In the genomic region with DNA sequence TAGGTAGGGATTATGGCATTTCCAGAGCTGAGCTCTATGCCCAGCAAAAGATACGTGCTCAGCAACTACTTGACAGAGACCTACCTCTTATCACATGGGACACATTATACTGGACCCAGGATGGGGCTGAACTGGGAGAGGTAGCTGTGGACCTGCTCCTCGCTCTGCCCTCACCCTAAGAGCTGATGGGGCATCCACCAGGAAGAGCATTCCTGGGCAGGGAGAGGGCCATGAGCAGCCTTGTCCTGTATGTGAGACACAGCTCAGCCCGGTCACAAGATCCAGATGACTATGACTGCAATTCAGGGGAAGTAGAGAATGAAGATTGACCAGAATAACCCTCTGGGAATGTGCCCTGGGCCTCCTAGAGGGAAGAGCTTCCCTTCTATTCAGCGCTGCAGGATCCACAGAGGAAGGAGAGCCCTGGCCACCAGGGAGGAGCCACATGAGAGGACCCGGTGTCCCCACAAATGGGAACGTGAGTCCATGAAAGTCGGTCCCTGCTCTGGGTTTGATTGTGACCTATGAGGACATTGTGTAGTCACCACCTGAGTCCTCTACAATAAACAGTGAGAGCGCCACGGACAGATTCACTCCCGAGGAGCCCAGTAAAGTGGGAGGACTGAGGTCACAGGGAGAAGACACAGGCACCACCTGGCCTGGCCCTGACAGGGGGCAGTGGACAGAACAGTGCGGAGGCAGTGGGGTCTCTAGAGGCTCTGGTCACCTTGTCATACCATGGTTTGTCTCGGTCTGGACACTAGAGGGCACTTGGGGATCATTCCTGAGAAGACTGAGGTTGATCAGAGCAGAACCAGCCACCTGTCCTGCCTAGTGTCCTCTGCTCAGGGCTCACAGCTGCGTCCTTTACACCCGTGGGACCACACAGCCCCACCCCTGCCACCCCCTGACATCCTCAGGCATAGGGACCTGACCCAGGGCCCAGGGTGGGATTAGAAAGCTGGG, we compare ENCODE assay signal across 8 cellular contexts.
DNase-seq lines count a peak whose midpoint lies in the region; ATAC-seq and TF ChIP-seq lines count a peak whose summit lies in the region.

No MANE protein-coding gene starts in this region.

- DNase-seq in NCI-H748 (lab: John Stamatoyannopoulos, UW; ENCODE audit: unreplicated experiment) (peak; percentile 25), NCI-H748 treated with DMSO at 0.1 percent for 48 hours (lab: John Stamatoyannopoulos, UW) (no peak), M059J (ENCODE audit: low read depth) (peak; percentile 3), WTC11 (ENCODE audit: low spot score) (peak; percentile 51), kidney epithelial cell (ENCODE audit: low read depth) (no peak), middle frontal gyrus (ENCODE audit: extremely low spot score, low spot score) (no peak)

- H3K4me3 Mint-ChIP-seq in WTC11: no peak overlapping the region

- H3K27ac Mint-ChIP-seq in WTC11: no peak overlapping the region

- peaks cover 100% of the 10 kb centered on the region for H3K27me3 Mint-ChIP-seq in WTC11 (ENCODE audit: low read depth)

- ATAC-seq in WTC11 (peak; percentile 89), HG03095 (IDR thresholded peaks at IDR 0.05; ENCODE audit: unreplicated experiment) (no peak), GM19351 (IDR thresholded peaks at IDR 0.05; ENCODE audit: unreplicated experiment) (no peak)

- H3K27me3 ChIP-seq in kidney epithelial cell (ENCODE audit: control insufficient read depth, insufficient read depth, low read length): peaks cover 2% of the 10 kb centered on the region

- POLR2A ChIA-PET in WTC11 (lab: Charles Lee): no interaction called here

- H3K36me3 ChIP-seq in kidney epithelial cell (ENCODE audit: control insufficient read depth, insufficient read depth, low read length): no peaks in the 10 kb centered on the region

- TF ChIP-seq CTCF in WTC11 (IDR thresholded peaks at IDR 0.05): peak; percentile 32
- peak; percentile 66 for TF ChIP-seq CTCF in kidney epithelial cell (IDR thresholded peaks at IDR 0.05; ENCODE audit: insufficient read depth, low read length, poor library complexity, severe bottlenecking)

- no peaks in the 10 kb centered on the region for H3K9me3 Mint-ChIP-seq in WTC11

- no peaks in the 10 kb centered on the region for H3K36me3 Mint-ChIP-seq in WTC11

- no peaks in the 10 kb centered on the region for H3K4me1 Mint-ChIP-seq in WTC11

- H3K4me3 ChIP-seq in kidney epithelial cell (ENCODE audit: low read depth, low read length): no peak overlapping the region

- CTCF ChIA-PET in WTC11 (lab: Charles Lee): interaction anchor here (0.5 to 1.8 kb wide), 2 partner anchors 14 to 78 kb away, joined by 3 to 12 read pairs; no protein-coding TSS in a partner anchor

TF ChIP-seq in WTC11, 78 proteins besides CTCF, POLR2A, EP300 and RAD21 (continues in another document):
- TF ChIP-seq ZNF121 (CRISPR knock-in tag; IDR thresholded peaks at IDR 0.05) (no peak), JAZF1 (CRISPR knock-in tag; IDR thresholded peaks at IDR 0.05) (no peak), ZNF219 (CRISPR knock-in tag; IDR thresholded peaks at IDR 0.05; ENCODE audit: borderline replicate concordance) (no peak), ZNF671 (CRISPR knock-in tag; IDR thresholded peaks at IDR 0.05) (no peak), ZBTB43 (CRISPR knock-in tag; IDR thresholded peaks at IDR 0.05) (no peak), ZNF232 (CRISPR knock-in tag; IDR thresholded peaks at IDR 0.05) (no peak), ZNF423 (CRISPR knock-in tag; IDR thresholded peaks at IDR 0.05) (no peak), STAT6 (CRISPR knock-in tag; conservative IDR thresholded peaks at IDR 0.05; ENCODE audit: low read depth) (no peak), CREM (CRISPR knock-in tag; IDR thresholded peaks at IDR 0.05) (no peak), NR2C2 (CRISPR knock-in tag; IDR thresholded peaks at IDR 0.05) (no peak)
- TF ChIP-seq, protein P1, sequence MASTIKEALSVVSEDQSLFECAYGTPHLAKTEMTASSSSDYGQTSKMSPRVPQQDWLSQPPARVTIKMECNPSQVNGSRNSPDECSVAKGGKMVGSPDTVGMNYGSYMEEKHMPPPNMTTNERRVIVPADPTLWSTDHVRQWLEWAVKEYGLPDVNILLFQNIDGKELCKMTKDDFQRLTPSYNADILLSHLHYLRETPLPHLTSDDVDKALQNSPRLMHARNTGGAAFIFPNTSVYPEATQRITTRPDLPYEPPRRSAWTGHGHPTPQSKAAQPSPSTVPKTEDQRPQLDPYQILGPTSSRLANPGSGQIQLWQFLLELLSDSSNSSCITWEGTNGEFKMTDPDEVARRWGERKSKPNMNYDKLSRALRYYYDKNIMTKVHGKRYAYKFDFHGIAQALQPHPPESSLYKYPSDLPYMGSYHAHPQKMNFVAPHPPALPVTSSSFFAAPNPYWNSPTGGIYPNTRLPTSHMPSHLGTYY (CRISPR knock-in tag; IDR thresholded peaks at IDR 0.05): no peak
- TF ChIP-seq, protein P2, sequence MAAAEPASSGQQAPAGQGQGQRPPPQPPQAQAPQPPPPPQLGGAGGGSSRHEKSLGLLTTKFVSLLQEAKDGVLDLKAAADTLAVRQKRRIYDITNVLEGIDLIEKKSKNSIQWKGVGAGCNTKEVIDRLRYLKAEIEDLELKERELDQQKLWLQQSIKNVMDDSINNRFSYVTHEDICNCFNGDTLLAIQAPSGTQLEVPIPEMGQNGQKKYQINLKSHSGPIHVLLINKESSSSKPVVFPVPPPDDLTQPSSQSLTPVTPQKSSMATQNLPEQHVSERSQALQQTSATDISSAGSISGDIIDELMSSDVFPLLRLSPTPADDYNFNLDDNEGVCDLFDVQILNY (CRISPR knock-in tag; IDR thresholded peaks at IDR 0.05): no peak
- TF ChIP-seq, protein P3, sequence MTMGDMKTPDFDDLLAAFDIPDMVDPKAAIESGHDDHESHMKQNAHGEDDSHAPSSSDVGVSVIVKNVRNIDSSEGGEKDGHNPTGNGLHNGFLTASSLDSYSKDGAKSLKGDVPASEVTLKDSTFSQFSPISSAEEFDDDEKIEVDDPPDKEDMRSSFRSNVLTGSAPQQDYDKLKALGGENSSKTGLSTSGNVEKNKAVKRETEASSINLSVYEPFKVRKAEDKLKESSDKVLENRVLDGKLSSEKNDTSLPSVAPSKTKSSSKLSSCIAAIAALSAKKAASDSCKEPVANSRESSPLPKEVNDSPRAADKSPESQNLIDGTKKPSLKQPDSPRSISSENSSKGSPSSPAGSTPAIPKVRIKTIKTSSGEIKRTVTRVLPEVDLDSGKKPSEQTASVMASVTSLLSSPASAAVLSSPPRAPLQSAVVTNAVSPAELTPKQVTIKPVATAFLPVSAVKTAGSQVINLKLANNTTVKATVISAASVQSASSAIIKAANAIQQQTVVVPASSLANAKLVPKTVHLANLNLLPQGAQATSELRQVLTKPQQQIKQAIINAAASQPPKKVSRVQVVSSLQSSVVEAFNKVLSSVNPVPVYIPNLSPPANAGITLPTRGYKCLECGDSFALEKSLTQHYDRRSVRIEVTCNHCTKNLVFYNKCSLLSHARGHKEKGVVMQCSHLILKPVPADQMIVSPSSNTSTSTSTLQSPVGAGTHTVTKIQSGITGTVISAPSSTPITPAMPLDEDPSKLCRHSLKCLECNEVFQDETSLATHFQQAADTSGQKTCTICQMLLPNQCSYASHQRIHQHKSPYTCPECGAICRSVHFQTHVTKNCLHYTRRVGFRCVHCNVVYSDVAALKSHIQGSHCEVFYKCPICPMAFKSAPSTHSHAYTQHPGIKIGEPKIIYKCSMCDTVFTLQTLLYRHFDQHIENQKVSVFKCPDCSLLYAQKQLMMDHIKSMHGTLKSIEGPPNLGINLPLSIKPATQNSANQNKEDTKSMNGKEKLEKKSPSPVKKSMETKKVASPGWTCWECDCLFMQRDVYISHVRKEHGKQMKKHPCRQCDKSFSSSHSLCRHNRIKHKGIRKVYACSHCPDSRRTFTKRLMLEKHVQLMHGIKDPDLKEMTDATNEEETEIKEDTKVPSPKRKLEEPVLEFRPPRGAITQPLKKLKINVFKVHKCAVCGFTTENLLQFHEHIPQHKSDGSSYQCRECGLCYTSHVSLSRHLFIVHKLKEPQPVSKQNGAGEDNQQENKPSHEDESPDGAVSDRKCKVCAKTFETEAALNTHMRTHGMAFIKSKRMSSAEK (CRISPR knock-in tag; IDR thresholded peaks at IDR 0.05; ENCODE audit: borderline replicate concordance): no peak
- TF ChIP-seq, protein P4, sequence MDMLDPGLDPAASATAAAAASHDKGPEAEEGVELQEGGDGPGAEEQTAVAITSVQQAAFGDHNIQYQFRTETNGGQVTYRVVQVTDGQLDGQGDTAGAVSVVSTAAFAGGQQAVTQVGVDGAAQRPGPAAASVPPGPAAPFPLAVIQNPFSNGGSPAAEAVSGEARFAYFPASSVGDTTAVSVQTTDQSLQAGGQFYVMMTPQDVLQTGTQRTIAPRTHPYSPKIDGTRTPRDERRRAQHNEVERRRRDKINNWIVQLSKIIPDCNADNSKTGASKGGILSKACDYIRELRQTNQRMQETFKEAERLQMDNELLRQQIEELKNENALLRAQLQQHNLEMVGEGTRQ (CRISPR knock-in tag; IDR thresholded peaks at IDR 0.05): no peak

Comparison
In these comparisons a context has a peak if more than half of its experiments do, and no peak if none do; other contexts are left out.
1. DNase-seq: peak in NCI-H748 (single experiment), M059J (single experiment) and WTC11 (single experiment); none in NCI-H748 treated with DMSO at 0.1 percent for 48 hours (single experiment), kidney epithelial cell (single experiment) and middle frontal gyrus (single experiment).